8 cellular contexts compared by ENCODE assay signal in the genomic region with DNA sequence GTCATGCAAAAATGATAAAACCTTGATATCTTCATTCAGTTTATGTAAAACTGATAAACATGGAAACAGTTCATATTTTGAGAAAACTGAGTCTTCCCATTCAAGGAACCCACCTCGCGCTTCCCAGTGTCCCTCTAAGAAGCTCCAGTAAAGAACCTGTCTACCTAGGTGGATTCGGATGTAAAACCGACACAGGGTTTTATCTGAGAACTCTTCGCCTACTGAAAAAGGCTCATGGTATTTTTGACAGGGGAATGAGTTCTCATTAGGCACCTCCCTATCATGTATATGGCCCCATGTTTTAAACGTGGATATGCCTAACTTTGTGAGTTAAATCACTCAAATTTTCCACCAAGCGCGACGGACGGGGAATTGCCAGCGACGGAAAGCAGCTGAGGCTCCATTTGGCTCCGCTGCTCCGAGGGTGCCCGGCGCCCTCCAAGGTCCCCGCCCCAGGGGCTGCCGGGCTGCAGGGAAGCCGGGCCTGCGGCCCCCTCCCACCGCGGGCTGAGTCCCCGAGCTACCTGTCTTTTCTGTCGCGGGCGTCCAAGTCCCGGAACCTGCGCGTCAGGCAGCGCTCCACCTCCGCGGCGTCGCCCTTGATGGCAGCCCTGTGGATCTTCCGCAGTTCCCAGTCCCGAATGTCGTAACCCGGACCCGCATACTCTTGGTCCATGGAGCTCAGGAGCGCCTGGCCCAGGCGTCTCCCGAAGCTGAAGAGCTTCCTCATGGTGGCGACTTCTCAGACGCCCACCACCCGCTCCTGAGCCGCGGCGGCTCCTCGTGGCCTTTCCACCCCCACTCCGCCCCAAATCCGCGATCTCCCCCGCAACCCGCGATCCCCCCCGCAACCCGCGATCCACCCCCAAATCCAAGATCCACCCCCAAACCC. TPM values are rescaled to one million over a fixed set of nuclear protein-coding genes. Genes with fewer than 3 reads are reported as not detected.
DNase-seq lines count a peak whose midpoint lies in the region; ATAC-seq and TF ChIP-seq lines count a peak whose summit lies in the region.

No MANE protein-coding gene starts in this region.

- H3K18ac ChIP-seq in mesendoderm (ENCODE audit: low read length): no peak overlapping the region

- no peak overlapping the region for H2BK5ac ChIP-seq in mesendoderm (ENCODE audit: low read length)

- no CpG with 5 or more reads among the region's 58 CpGs for whole genome bisulfite sequencing in mesendoderm (ENCODE audit: extremely low coverage, insufficient coverage, low lambda C conversion rate)

- no peak overlapping the region for H4K8ac ChIP-seq in mesendoderm (ENCODE audit: low read depth, low read length)

- intact Hi-C loops in colonic mucosa (cut with DNase I): no loop called here

- H3K36me3 ChIP-seq in colonic mucosa (no peaks in the 10 kb centered on the region), mesendoderm (ENCODE audit: control insufficient read depth, insufficient read depth, low read length) (no peaks in the 10 kb centered on the region)

- no peak overlapping the region for H3K23ac ChIP-seq in mesendoderm (ENCODE audit: low read length)

- peak overlapping the region; percentile 78 for H3K4me3 Mint-ChIP-seq in stimulated activated naive CD8-positive, alpha-beta T cell treated with anti-CD3 and anti-CD28 coated beads, Interleukin-15, Interleukin-2, amounts not matched to agents 100 ng/mL and 50 ng/mL, for 24 hours

- DNase-seq in HK-2 (ENCODE audit: unreplicated experiment): peak; percentile 29
- peak; percentile 6 for DNase-seq in T-helper 9 cell
- peak; percentile 46 for DNase-seq in colonic mucosa
- peak; percentile 45 for DNase-seq in mesendoderm
- DNase-seq in NCI-H2107 (lab: John Stamatoyannopoulos, UW): no peak
- no peak for DNase-seq in occipital lobe (lab: John Stamatoyannopoulos, UW)

- TF ChIP-seq CTCF in colonic mucosa (IDR thresholded peaks at IDR 0.05): no peak

- H3K27me3 ChIP-seq in colonic mucosa (peaks cover 6% of the 10 kb centered on the region), mesendoderm (ENCODE audit: insufficient read depth, low read length, poor library complexity) (peaks cover 7% of the 10 kb centered on the region)

- H3K36me3 Mint-ChIP-seq in stimulated activated naive CD8-positive, alpha-beta T cell treated with anti-CD3 and anti-CD28 coated beads, Interleukin-15, Interleukin-2, amounts not matched to agents 100 ng/mL and 50 ng/mL, for 24 hours (ENCODE audit: low read depth): no peaks in the 10 kb centered on the region

- H3K9ac ChIP-seq in colonic mucosa (ENCODE audit: low read depth in 2 of 2, low read length in 2 of 2) (peak overlapping the region; percentile 51 to 53), mesendoderm (ENCODE audit: low read length) (peak overlapping the region; percentile 66)

- peaks cover 18% of the 10 kb centered on the region for H3K4me1 Mint-ChIP-seq in stimulated activated naive CD8-positive, alpha-beta T cell treated with anti-CD3 and anti-CD28 coated beads, Interleukin-15, Interleukin-2, amounts not matched to agents 100 ng/mL and 50 ng/mL, for 24 hours (ENCODE audit: low read depth)

- H4K5ac ChIP-seq in mesendoderm (ENCODE audit: low read length): no peak overlapping the region

- peak overlapping the region; percentile 88 for H3K56ac ChIP-seq in mesendoderm (ENCODE audit: low read length)

- H3K9me3 ChIP-seq in colonic mucosa: no peaks in the 10 kb centered on the region

- peaks cover 51% of the 10 kb centered on the region for H3K27me3 Mint-ChIP-seq in stimulated activated naive CD8-positive, alpha-beta T cell treated with anti-CD3 and anti-CD28 coated beads, Interleukin-15, Interleukin-2, amounts not matched to agents 100 ng/mL and 50 ng/mL, for 24 hours

- no peaks in the 10 kb centered on the region for H3K9me3 Mint-ChIP-seq in stimulated activated naive CD8-positive, alpha-beta T cell treated with anti-CD3 and anti-CD28 coated beads, Interleukin-15, Interleukin-2, amounts not matched to agents 100 ng/mL and 50 ng/mL, for 24 hours

- no peak overlapping the region for H3K4ac ChIP-seq in mesendoderm (ENCODE audit: low read depth, low read length)

- peak overlapping the region; percentile 85 for H3K27ac ChIP-seq in colonic mucosa
- no peak overlapping the region for H3K27ac ChIP-seq in mesendoderm (ENCODE audit: low read depth, low read length)

- H2AK5ac ChIP-seq in mesendoderm (ENCODE audit: low read length): no peak overlapping the region

- H3K4me3 ChIP-seq in colonic mucosa: peak overlapping the region; percentile 61
- peak overlapping the region; percentile 44 for H3K4me3 ChIP-seq in mesendoderm (ENCODE audit: low read length)

- H3K4me2 ChIP-seq in mesendoderm (ENCODE audit: low read length): peak overlapping the region; percentile 68

- H3K4me1 ChIP-seq in colonic mucosa: no peaks in the 10 kb centered on the region
- no peaks in the 10 kb centered on the region for H3K4me1 ChIP-seq in mesendoderm (ENCODE audit: control insufficient read depth, low read depth, low read length)

- ATAC-seq in GM19328 (IDR thresholded peaks at IDR 0.05; ENCODE audit: unreplicated experiment): no peak

- no peaks in the 10 kb centered on the region for H3K79me2 ChIP-seq in mesendoderm (ENCODE audit: control insufficient read depth, insufficient read depth, low read length)

- no peak overlapping the region for H2BK120ac ChIP-seq in mesendoderm (ENCODE audit: low read depth, low read length)

- no peaks in the 10 kb centered on the region for H3K79me1 ChIP-seq in mesendoderm (ENCODE audit: low read length)

- no peak overlapping the region for H2BK15ac ChIP-seq in mesendoderm (replicated peaks; ENCODE audit: low read depth)

- peak overlapping the region; percentile 84 for H3K27ac Mint-ChIP-seq in stimulated activated naive CD8-positive, alpha-beta T cell treated with anti-CD3 and anti-CD28 coated beads, Interleukin-15, Interleukin-2, amounts not matched to agents 100 ng/mL and 50 ng/mL, for 24 hours

RNA-seq across cellular contexts. Expression of gene ANKRD18A, which starts 0.6 kb away (rescaled TPM):
- 1 to 10 TPM; 7.2 to 9.9 TPM for total RNA-seq in colonic mucosa
- polyA plus RNA-seq in mesendoderm (2013, experiment 1 of 2): 8.8 TPM
- polyA plus RNA-seq in mesendoderm (2013, experiment 2 of 2): 8.3 TPM
- total RNA-seq in occipital lobe: 6.9 TPM

Comparison
In these comparisons a context has a peak if more than half of its experiments do, and no peak if none do; other contexts are left out.
1. DNase-seq: peak in HK-2 (single experiment), T-helper 9 cell (single experiment), colonic mucosa (single experiment) and mesendoderm (single experiment); none in NCI-H2107 (single experiment) and occipital lobe (single experiment).